1 cellular context compared by ENCODE assay signal in genomic region chr14:94373708-94374107, GRCh38.
A peak's percentile ranks its signal among the peaks of the same experiment; 100 is the strongest.
TF ChIP-seq lines count a peak whose summit lies in the region.

No MANE protein-coding gene starts in this region.

TF ChIP-seq in HepG2, 621 proteins besides CTCF, POLR2A, EP300 and RAD21:
- TF ChIP-seq DMTF1 (CRISPR knock-in tag; IDR thresholded peaks at IDR 0.05), result no peak
- TF ChIP-seq ZNF687 (CRISPR knock-in tag; IDR thresholded peaks at IDR 0.05), result 0 out of 2 replicates have a peak, but pooled peaks have one; percentile 7
- peak; percentile 56; the same call in 1 of the 2 replicates for TF ChIP-seq FOSL2 (CRISPR knock-in tag; IDR thresholded peaks at IDR 0.05)
